In the genomic region with DNA sequence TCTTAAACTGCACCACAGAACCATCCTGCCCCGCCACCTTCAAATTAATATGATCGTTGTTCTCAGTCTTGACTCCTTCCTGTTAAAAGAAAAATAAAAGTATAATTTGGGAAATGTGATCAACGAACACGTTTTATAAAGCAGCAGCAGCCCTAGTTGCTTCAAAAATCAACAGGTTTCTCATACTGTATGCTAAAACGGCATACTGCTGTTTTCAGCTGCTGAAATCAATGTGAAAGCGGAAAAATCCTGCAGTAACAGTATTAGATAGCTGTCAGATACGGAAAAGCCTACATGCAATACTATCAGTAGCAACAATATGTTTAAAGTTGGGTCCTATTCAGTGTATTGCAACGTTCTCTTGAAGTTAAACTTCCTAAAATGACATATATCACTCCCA, we compare ENCODE assay signal across 8 cellular contexts. TPM values are rescaled to one million over a fixed set of nuclear protein-coding genes. Genes with fewer than 3 reads are reported as not detected.
A peak's percentile ranks its signal among the peaks of the same experiment; 100 is the strongest.
DNase-seq lines count a peak whose midpoint lies in the region; ATAC-seq and TF ChIP-seq lines count a peak whose summit lies in the region.

No MANE protein-coding gene starts in this region.

- H3K4me3 ChIP-seq in GM06990 (replicated peaks; ENCODE audit: low read depth, low read length) (peak overlapping the region; percentile 92), SJCRH30 (peak overlapping the region; percentile 89), fibroblast of mammary gland (ENCODE audit: control insufficient read depth, low read depth, low read length) (peak overlapping the region; percentile 96), psoas muscle (peak overlapping the region; percentile 99)

- H3K27me3 ChIP-seq in GM06990 (replicated peaks; ENCODE audit: control insufficient read depth, insufficient read depth, low read length) = no peaks in the 10 kb centered on the region
- no peaks in the 10 kb centered on the region for H3K27me3 ChIP-seq in SJCRH30
- no peaks in the 10 kb centered on the region for H3K27me3 ChIP-seq in psoas muscle (ENCODE audit: insufficient read depth in 3 of 3, low read length in 2 of 3)

- H3K27ac ChIP-seq in SJCRH30 (no peak overlapping the region), psoas muscle (no peak overlapping the region)

- no peak for ATAC-seq in psoas muscle

- DNase-seq in GM06990 (ENCODE audit: extremely low read depth, insufficient read length) = no peak
- DNase-seq in SJCRH30 = no peak
- DNase-seq in fibroblast of mammary gland (ENCODE audit: low read depth) = no peak
- no peak for DNase-seq in psoas muscle
- no peak for DNase-seq in central memory CD4-positive, alpha-beta T cell
- DNase-seq in stimulated activated CD4-positive, alpha-beta T cell treated with anti-CD3 and anti-CD28 coated beads, Interleukin-15, amount 100 ng/mL, for 24 hours = no peak
- no peak for DNase-seq in activated CD4-positive, CD25-positive, alpha-beta regulatory T cell (lab: John Stamatoyannopoulos, UW)
- DNase-seq in Kasumi-1 (lab: John Stamatoyannopoulos, UW) = no peak

- intact Hi-C loops in psoas muscle (cut with DNase I) = loop anchor here in 1 of 2 donors (5.0 kb wide), 1 partner anchor 49 kb away; a partner anchor contains a TSS

- WGBS in psoas muscle, 3 donors = 9 to 16% (median 10%) methylated on average over 8 of the region's 8 CpGs

- H3K9me3 ChIP-seq in SJCRH30 (replicated peaks) = no peaks in the 10 kb centered on the region
- no peaks in the 10 kb centered on the region for H3K9me3 ChIP-seq in psoas muscle

- H3K4me1 ChIP-seq in SJCRH30 (peaks cover 8% of the 10 kb centered on the region; the same call in 1 of the 2 replicates), psoas muscle (peaks cover 21% of the 10 kb centered on the region)

- TF ChIP-seq CTCF in GM06990 (IDR thresholded peaks at IDR 0.05; ENCODE audit: insufficient read depth, low read length, poor library complexity, severe bottlenecking) (no peak), fibroblast of mammary gland (conservative IDR thresholded peaks at IDR 0.05; ENCODE audit: control insufficient read depth, insufficient read depth, low read depth, low read length) (no peak), psoas muscle (IDR thresholded peaks at IDR 0.05) (no peak)

- H3K36me3 ChIP-seq in GM06990 (ENCODE audit: control insufficient read depth, insufficient read depth, low read length) (peaks cover 9% of the 10 kb centered on the region), SJCRH30 (peaks cover 43% of the 10 kb centered on the region), psoas muscle (ENCODE audit: insufficient read depth in 1 of 2, low read depth in 1 of 2) (peaks cover 0 to 43% of the 10 kb centered on the region in 2 donors)

RNA-seq across cellular contexts. Expression of a gene that starts 1.6 kb away (rescaled TPM):
- 433 and 472 TPM in 2 replicates for total RNA-seq in SJCRH30 (2014; rRNA removed; shearing (Covaris generic))
- total RNA-seq in psoas muscle = 100 to 1,000 TPM; 161 to 203 (median 185) TPM
- polyA plus RNA-seq in psoas muscle = 10 to 100 TPM; 50.1 to 60.4 (median 56.2) TPM

RNA-seq across cellular contexts. Expression of a gene that starts 24.4 kb away (rescaled TPM):
- 95.4 and 103 TPM in 2 replicates for total RNA-seq in SJCRH30 (2014; rRNA removed; shearing (Covaris generic))
- 10 to 100 TPM; 19.3 to 32.9 (median 22.0) TPM for total RNA-seq in psoas muscle
- polyA plus RNA-seq in psoas muscle = 10 to 100 TPM; 15.1 to 24.7 (median 17.1) TPM

RNA-seq across cellular contexts. Expression of a gene that starts 26.8 kb away (rescaled TPM):
- total RNA-seq in SJCRH30 (2014; rRNA removed; shearing (Covaris generic)) = 313 and 320 TPM in 2 replicates
- 100 to 1,000 TPM in 2 of 4 donors, 10 to 100 TPM in 2; 50.1 to 232 (median 85.0) TPM for total RNA-seq in psoas muscle
- polyA plus RNA-seq in psoas muscle = 100 to 1,000 TPM in 1 of 3 donors, 10 to 100 TPM in 2; 79.2 to 164 (median 92.6) TPM

RNA-seq across cellular contexts. Expression of a gene that starts 49.6 kb away (rescaled TPM):
- 34.5 and 36.0 TPM in 2 replicates for total RNA-seq in SJCRH30 (2014; rRNA removed; shearing (Covaris generic))
- 10 to 100 TPM; 16.4 to 44.2 (median 29.4) TPM for total RNA-seq in psoas muscle
- 10 to 100 TPM; 19.7 to 84.0 (median 56.3) TPM for polyA plus RNA-seq in psoas muscle
